In genomic region chr11:69894126-69895047, GRCh38 we compare ENCODE assay signal across 1 cellular context.
TF ChIP-seq lines count a peak whose summit lies in the region.

No MANE protein-coding gene starts in this region.

TF ChIP-seq in WTC11, 78 proteins besides CTCF, POLR2A, EP300 and RAD21 (continued from another document):
- TF ChIP-seq, protein P1, sequence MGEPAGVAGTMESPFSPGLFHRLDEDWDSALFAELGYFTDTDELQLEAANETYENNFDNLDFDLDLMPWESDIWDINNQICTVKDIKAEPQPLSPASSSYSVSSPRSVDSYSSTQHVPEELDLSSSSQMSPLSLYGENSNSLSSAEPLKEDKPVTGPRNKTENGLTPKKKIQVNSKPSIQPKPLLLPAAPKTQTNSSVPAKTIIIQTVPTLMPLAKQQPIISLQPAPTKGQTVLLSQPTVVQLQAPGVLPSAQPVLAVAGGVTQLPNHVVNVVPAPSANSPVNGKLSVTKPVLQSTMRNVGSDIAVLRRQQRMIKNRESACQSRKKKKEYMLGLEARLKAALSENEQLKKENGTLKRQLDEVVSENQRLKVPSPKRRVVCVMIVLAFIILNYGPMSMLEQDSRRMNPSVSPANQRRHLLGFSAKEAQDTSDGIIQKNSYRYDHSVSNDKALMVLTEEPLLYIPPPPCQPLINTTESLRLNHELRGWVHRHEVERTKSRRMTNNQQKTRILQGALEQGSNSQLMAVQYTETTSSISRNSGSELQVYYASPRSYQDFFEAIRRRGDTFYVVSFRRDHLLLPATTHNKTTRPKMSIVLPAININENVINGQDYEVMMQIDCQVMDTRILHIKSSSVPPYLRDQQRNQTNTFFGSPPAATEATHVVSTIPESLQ (CRISPR knock-in tag; IDR thresholded peaks at IDR 0.05), result no peak
- TF ChIP-seq ATF3 (CRISPR knock-in tag; conservative IDR thresholded peaks at IDR 0.05) (no peak), NFE2L1 (CRISPR knock-in tag; IDR thresholded peaks at IDR 0.05) (no peak), FOXP1 (CRISPR knock-in tag; IDR thresholded peaks at IDR 0.05; ENCODE audit: borderline replicate concordance) (no peak), ZSCAN18 (CRISPR knock-in tag; IDR thresholded peaks at IDR 0.05) (no peak), MXD4 (CRISPR knock-in tag; IDR thresholded peaks at IDR 0.05; ENCODE audit: borderline replicate concordance) (no peak), SMAD4 (CRISPR knock-in tag; IDR thresholded peaks at IDR 0.05) (no peak), ATF2 (CRISPR knock-in tag; IDR thresholded peaks at IDR 0.05; ENCODE audit: borderline replicate concordance, low read depth) (no peak), CREM (CRISPR knock-in tag; IDR thresholded peaks at IDR 0.05) (no peak), AFF4 (CRISPR knock-in tag; IDR thresholded peaks at IDR 0.05; ENCODE audit: borderline replicate concordance) (no peak), GTF2I (CRISPR knock-in tag; conservative IDR thresholded peaks at IDR 0.05) (no peak)
- TF ChIP-seq, protein P2, sequence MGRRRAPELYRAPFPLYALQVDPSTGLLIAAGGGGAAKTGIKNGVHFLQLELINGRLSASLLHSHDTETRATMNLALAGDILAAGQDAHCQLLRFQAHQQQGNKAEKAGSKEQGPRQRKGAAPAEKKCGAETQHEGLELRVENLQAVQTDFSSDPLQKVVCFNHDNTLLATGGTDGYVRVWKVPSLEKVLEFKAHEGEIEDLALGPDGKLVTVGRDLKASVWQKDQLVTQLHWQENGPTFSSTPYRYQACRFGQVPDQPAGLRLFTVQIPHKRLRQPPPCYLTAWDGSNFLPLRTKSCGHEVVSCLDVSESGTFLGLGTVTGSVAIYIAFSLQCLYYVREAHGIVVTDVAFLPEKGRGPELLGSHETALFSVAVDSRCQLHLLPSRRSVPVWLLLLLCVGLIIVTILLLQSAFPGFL (CRISPR knock-in tag; IDR thresholded peaks at IDR 0.05; ENCODE audit: borderline replicate concordance), result no peak
- TF ChIP-seq, protein P3, sequence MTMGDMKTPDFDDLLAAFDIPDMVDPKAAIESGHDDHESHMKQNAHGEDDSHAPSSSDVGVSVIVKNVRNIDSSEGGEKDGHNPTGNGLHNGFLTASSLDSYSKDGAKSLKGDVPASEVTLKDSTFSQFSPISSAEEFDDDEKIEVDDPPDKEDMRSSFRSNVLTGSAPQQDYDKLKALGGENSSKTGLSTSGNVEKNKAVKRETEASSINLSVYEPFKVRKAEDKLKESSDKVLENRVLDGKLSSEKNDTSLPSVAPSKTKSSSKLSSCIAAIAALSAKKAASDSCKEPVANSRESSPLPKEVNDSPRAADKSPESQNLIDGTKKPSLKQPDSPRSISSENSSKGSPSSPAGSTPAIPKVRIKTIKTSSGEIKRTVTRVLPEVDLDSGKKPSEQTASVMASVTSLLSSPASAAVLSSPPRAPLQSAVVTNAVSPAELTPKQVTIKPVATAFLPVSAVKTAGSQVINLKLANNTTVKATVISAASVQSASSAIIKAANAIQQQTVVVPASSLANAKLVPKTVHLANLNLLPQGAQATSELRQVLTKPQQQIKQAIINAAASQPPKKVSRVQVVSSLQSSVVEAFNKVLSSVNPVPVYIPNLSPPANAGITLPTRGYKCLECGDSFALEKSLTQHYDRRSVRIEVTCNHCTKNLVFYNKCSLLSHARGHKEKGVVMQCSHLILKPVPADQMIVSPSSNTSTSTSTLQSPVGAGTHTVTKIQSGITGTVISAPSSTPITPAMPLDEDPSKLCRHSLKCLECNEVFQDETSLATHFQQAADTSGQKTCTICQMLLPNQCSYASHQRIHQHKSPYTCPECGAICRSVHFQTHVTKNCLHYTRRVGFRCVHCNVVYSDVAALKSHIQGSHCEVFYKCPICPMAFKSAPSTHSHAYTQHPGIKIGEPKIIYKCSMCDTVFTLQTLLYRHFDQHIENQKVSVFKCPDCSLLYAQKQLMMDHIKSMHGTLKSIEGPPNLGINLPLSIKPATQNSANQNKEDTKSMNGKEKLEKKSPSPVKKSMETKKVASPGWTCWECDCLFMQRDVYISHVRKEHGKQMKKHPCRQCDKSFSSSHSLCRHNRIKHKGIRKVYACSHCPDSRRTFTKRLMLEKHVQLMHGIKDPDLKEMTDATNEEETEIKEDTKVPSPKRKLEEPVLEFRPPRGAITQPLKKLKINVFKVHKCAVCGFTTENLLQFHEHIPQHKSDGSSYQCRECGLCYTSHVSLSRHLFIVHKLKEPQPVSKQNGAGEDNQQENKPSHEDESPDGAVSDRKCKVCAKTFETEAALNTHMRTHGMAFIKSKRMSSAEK (CRISPR knock-in tag; IDR thresholded peaks at IDR 0.05; ENCODE audit: borderline replicate concordance), result no peak
- TF ChIP-seq, protein P4, sequence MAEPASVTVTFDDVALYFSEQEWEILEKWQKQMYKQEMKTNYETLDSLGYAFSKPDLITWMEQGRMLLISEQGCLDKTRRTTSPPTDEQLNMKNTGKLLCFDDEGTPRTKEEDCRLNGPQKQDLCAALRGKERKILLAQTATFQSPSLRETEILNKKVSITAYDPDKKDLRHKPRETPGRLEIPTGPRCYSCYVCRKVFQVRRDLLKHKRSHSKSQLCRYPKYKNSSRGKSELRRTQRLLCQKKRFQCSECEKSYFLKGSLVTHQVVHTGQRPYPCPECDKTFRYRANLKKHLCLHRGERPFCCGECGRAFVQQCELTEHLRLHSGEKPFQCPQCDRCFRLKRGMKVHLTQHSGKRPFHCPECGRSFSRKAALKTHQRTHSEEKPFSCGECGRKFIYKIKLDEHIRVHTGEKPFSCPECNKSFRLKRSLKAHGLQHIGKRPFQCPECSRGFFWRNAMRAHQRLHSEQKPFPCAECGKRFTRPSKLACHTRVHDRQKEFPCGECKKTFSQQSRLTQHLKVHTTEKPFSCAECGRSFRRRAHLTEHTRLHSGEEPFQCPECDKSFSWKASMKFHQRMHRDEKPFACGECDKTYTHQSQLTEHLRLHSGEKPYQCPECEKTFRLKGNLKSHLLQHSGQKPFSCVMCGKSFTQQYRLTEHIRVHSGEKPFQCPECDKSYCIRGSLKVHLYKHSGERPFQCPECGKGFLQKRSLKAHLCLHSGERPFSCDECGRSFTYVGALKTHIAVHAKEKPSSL (CRISPR knock-in tag; conservative IDR thresholded peaks at IDR 0.05), result no peak
TF ChIP-seq in WTC11: peak in this region for 0.
